Comparison of ENCODE assay signal across 13 cellular contexts in genomic region chr2:7953184-7953583, GRCh38.
"Had no signal": no experiment of that assay in that cellular context is flagged by ENCODE, and none has a peak within 500 bp of the region (broad histone marks: within the 10 kb centered on the region; RNA-seq: fewer than 3 reads in every experiment).

No MANE protein-coding gene starts in this region.

- H3K36me3 Mint-ChIP-seq: activated naive CD8-positive, alpha-beta T cell treated with anti-CD3 and anti-CD28 coated beads for 36 hours had no signal

- H3K9me3 Mint-ChIP-seq: activated naive CD8-positive, alpha-beta T cell treated with anti-CD3 and anti-CD28 coated beads for 36 hours; dendritic cell treated with granulocyte-macrophage colony-stimulating factor and Interleukin-4, amounts not matched to agents 40 ng/mL and 50 ng/mL, for 4 days had no signal

- H3K4me3 Mint-ChIP-seq: activated naive CD8-positive, alpha-beta T cell treated with anti-CD3 and anti-CD28 coated beads for 36 hours; dendritic cell treated with granulocyte-macrophage colony-stimulating factor and Interleukin-4, amounts not matched to agents 40 ng/mL and 50 ng/mL, for 4 days had no signal

- DNase-seq: activated CD4-positive, alpha-beta T cell treated with anti-CD3 and anti-CD28 coated beads, Interleukin-2, amount 50 U/mL, for 4 hours; activated gamma-delta T cell treated with Interleukin-2 at 50 U/mL for 16 hours; activated naive CD8-positive, alpha-beta T cell treated with anti-CD3 and anti-CD28 coated beads for 36 hours; amniotic stem cell; effector CD8-positive, alpha-beta T cell; heart right ventricle; left ventricle myocardium inferior; stimulated activated CD4-positive, alpha-beta T cell treated with anti-CD3 and anti-CD28 coated beads, Interleukin-12 subunit alpha, Interleukin-12 subunit beta, amount 100 ng/mL, for 4 hours; stimulated activated CD4-positive, alpha-beta T cell treated with anti-CD3 and anti-CD28 coated beads, Interleukin-1b, Interleukin-23, amount 100 ng/mL, for 48 hours; stimulated activated CD8-positive, alpha-beta memory T cell treated with anti-CD3 and anti-CD28 coated beads, Interleukin-4, amount 100 ng/mL, for 48 hours; stimulated activated naive CD4-positive, alpha-beta T cell had no signal

- H3K27me3 Mint-ChIP-seq: activated naive CD8-positive, alpha-beta T cell treated with anti-CD3 and anti-CD28 coated beads for 36 hours had no signal

- H3K27ac Mint-ChIP-seq: activated naive CD8-positive, alpha-beta T cell treated with anti-CD3 and anti-CD28 coated beads for 36 hours; dendritic cell treated with granulocyte-macrophage colony-stimulating factor and Interleukin-4, amounts not matched to agents 40 ng/mL and 50 ng/mL, for 4 days had no signal

- ATAC-seq: gastroesophageal sphincter, heart right ventricle had no signal

- H3K4me1 Mint-ChIP-seq: activated naive CD8-positive, alpha-beta T cell treated with anti-CD3 and anti-CD28 coated beads for 36 hours had no signal
